Comparison of ENCODE assay signal across 1 cellular context in genomic region chr17:61352771-61353170, GRCh38.
TF ChIP-seq lines count a peak whose summit lies in the region.

No MANE protein-coding gene starts in this region.

TF ChIP-seq in GM23338, 12 proteins besides CTCF, POLR2A, EP300 and RAD21 (continued from another document):
- TF ChIP-seq ZNF462 (CRISPR knock-in tag; IDR thresholded peaks at IDR 0.05), result no peak
- no peak for TF ChIP-seq ZNF331 (CRISPR knock-in tag; IDR thresholded peaks at IDR 0.05; ENCODE audit: low read depth)
- TF ChIP-seq REST (IDR thresholded peaks at IDR 0.05; ENCODE audit: unreplicated experiment), result no peak
- no peak for TF ChIP-seq EZH2phosphoT487 (IDR thresholded peaks at IDR 0.05; ENCODE audit: unreplicated experiment)
- TF ChIP-seq POLR2AphosphoS5 (IDR thresholded peaks at IDR 0.05; ENCODE audit: low read depth), result no peak
- no peak for TF ChIP-seq ETS1 (IDR thresholded peaks at IDR 0.05)
- no peak for TF ChIP-seq NANOG (IDR thresholded peaks at IDR 0.05; ENCODE audit: borderline replicate concordance)
- TF ChIP-seq STAT1 (IDR thresholded peaks at IDR 0.05; ENCODE audit: unreplicated experiment), result no peak
- no peak for TF ChIP-seq JUNB (IDR thresholded peaks at IDR 0.05; ENCODE audit: unreplicated experiment)
- TF ChIP-seq EZH2 (IDR thresholded peaks at IDR 0.05; ENCODE audit: low read depth, unreplicated experiment), result no peak
- no peak for TF ChIP-seq ZNF114 (CRISPR knock-in tag; IDR thresholded peaks at IDR 0.05)
